ENCODE assay signal across 8 cellular contexts in genomic region chr12:68042212-68042699, GRCh38. TPM values are rescaled to one million over a fixed set of nuclear protein-coding genes. Genes with fewer than 3 reads are reported as not detected.
A peak's percentile ranks its signal among the peaks of the same experiment; 100 is the strongest.
DNase-seq lines count a peak whose midpoint lies in the region; ATAC-seq and TF ChIP-seq lines count a peak whose summit lies in the region.

No MANE protein-coding gene starts in this region.

- CTCF ChIA-PET in GM10248 (lab: Yijun Ruan, JAX) = interaction anchor here (0.8 to 3.2 kb wide), 2 partner anchors 116 to 686 kb away, joined by 3 to 14 read pairs; no protein-coding TSS in a partner anchor
- CTCF ChIA-PET in activated CD4-positive, alpha-beta memory T cell treated with anti-CD3 and anti-CD28 coated beads, Interleukin-2, amount 10 ng/mL, durations not matched to agents 7 days and 5 days (lab: Charles Lee) = interaction anchor here (1.6 to 9.9 kb wide), 3 partner anchors 12 to 115 kb away, joined by 5 to 163 read pairs (median 22); partner anchors contain the start of gene IFNG

- intact Hi-C loops in natural killer cell (cut with micrococcal nuclease) (loop anchor here (5.0 kb wide), 1 partner anchor 75 kb away; no protein-coding TSS in a partner anchor), posterior cingulate gyrus (cut with DNase I) (loop anchor here (5.0 kb wide), 1 partner anchor 180 kb away; no protein-coding TSS in a partner anchor)

- peaks cover 26% of the 10 kb centered on the region for H3K4me1 Mint-ChIP-seq in activated CD4-positive, alpha-beta memory T cell treated with anti-CD3 and anti-CD28 coated beads, Interleukin-2, amount 10 ng/mL, durations not matched to agents 7 days and 5 days
- H3K4me1 Mint-ChIP-seq in natural killer cell = peaks cover 20 to 24% of the 10 kb centered on the region in 2 donors

- peak overlapping the region; percentile 50 for H3K27ac Mint-ChIP-seq in activated CD4-positive, alpha-beta memory T cell treated with anti-CD3 and anti-CD28 coated beads, Interleukin-2, amount 10 ng/mL, durations not matched to agents 7 days and 5 days
- H3K27ac Mint-ChIP-seq in natural killer cell = peak overlapping the region in 1 of 2 donors; percentile 70

- no peak overlapping the region for H3K4me3 Mint-ChIP-seq in activated CD4-positive, alpha-beta memory T cell treated with anti-CD3 and anti-CD28 coated beads, Interleukin-2, amount 10 ng/mL, durations not matched to agents 7 days and 5 days
- H3K4me3 Mint-ChIP-seq in natural killer cell = no peak overlapping the region

- H3K36me3 ChIP-seq in HAP-1 (replicated peaks) = no peaks in the 10 kb centered on the region

- DNase-seq in GM10248 (ENCODE audit: extremely low spot score) (peak; percentile 37), natural killer cell (no peak), posterior cingulate gyrus (no peak), cerebellar nuclear complex (lab: John Stamatoyannopoulos, UW) (no peak), HAP-1 (ENCODE audit: low spot score in 2 of 2) (no peak)
- DNase-seq in activated CD4-positive, alpha-beta memory T cell treated with anti-CD3 and anti-CD28 coated beads, Interleukin-2, amount 10 ng/mL, durations not matched to agents 7 days and 5 days = no peak

- ATAC-seq in GM19328 (IDR thresholded peaks at IDR 0.05; ENCODE audit: unreplicated experiment) = peak; percentile 59
- peak; percentile 49 for ATAC-seq in HG03280 (IDR thresholded peaks at IDR 0.05; ENCODE audit: unreplicated experiment)
- ATAC-seq in natural killer cell = peak; percentile 55 to 57 (median 56)

- H3K9me3 Mint-ChIP-seq in activated CD4-positive, alpha-beta memory T cell treated with anti-CD3 and anti-CD28 coated beads, Interleukin-2, amount 10 ng/mL, durations not matched to agents 7 days and 5 days = no peaks in the 10 kb centered on the region
- peaks cover 0 to 2% of the 10 kb centered on the region in 2 donors for H3K9me3 Mint-ChIP-seq in natural killer cell

- no peaks in the 10 kb centered on the region for H3K27me3 Mint-ChIP-seq in activated CD4-positive, alpha-beta memory T cell treated with anti-CD3 and anti-CD28 coated beads, Interleukin-2, amount 10 ng/mL, durations not matched to agents 7 days and 5 days
- H3K27me3 Mint-ChIP-seq in natural killer cell (ENCODE audit: low read depth in 2 of 2) = peaks cover 0 to 5% of the 10 kb centered on the region in 2 donors

- no peaks in the 10 kb centered on the region for H3K27me3 ChIP-seq in HAP-1 (ENCODE audit: low read depth)

- POLR2A ChIA-PET in GM10248 (lab: Yijun Ruan, JAX) = no interaction called here
- POLR2A ChIA-PET in activated CD4-positive, alpha-beta memory T cell treated with anti-CD3 and anti-CD28 coated beads, Interleukin-2, amount 10 ng/mL, durations not matched to agents 7 days and 5 days (lab: Charles Lee) = interaction anchor here (2.7 kb wide), 1 partner anchor 115 kb away, joined by 18 read pairs; no protein-coding TSS in a partner anchor

- H3K4me3 ChIP-seq in HAP-1 = no peak overlapping the region

- in situ Hi-C loops in HAP-1 (cut with MboI; ENCODE audit: low sequenced_read_pairs) = loop anchor here (25.0 kb wide), 2 partner anchors 270 to 645 kb away; partner anchors contain the start of gene NUP107

- no peaks in the 10 kb centered on the region for H3K4me1 ChIP-seq in HAP-1

- TF ChIP-seq CTCF in GM10248 (IDR thresholded peaks at IDR 0.05; ENCODE audit: control extremely low read depth, extremely low read depth, low read depth, missing control alignments) (peak; percentile 19), natural killer cell (IDR thresholded peaks at IDR 0.05) (no peak)

- no peaks in the 10 kb centered on the region for H3K36me3 Mint-ChIP-seq in activated CD4-positive, alpha-beta memory T cell treated with anti-CD3 and anti-CD28 coated beads, Interleukin-2, amount 10 ng/mL, durations not matched to agents 7 days and 5 days (ENCODE audit: low read depth)
- H3K36me3 Mint-ChIP-seq in natural killer cell = no peaks in the 10 kb centered on the region

- H3K9me3 ChIP-seq in HAP-1 = no peaks in the 10 kb centered on the region

RNA-seq across cellular contexts. Expression of gene IFNG-AS1, which starts 53.0 kb away (rescaled TPM):
- under 1 TPM; 0.35 to 0.40 TPM for total RNA-seq in activated CD4-positive, alpha-beta memory T cell treated with anti-CD3 and anti-CD28 coated beads, Interleukin-2, amount 10 ng/mL, durations not matched to agents 7 days and 5 days
- 1 to 10 TPM; 1.4 to 2.4 (median 1.6) TPM for total RNA-seq in natural killer cell
